Comparison of ENCODE assay signal across 29 cellular contexts in the genomic region with DNA sequence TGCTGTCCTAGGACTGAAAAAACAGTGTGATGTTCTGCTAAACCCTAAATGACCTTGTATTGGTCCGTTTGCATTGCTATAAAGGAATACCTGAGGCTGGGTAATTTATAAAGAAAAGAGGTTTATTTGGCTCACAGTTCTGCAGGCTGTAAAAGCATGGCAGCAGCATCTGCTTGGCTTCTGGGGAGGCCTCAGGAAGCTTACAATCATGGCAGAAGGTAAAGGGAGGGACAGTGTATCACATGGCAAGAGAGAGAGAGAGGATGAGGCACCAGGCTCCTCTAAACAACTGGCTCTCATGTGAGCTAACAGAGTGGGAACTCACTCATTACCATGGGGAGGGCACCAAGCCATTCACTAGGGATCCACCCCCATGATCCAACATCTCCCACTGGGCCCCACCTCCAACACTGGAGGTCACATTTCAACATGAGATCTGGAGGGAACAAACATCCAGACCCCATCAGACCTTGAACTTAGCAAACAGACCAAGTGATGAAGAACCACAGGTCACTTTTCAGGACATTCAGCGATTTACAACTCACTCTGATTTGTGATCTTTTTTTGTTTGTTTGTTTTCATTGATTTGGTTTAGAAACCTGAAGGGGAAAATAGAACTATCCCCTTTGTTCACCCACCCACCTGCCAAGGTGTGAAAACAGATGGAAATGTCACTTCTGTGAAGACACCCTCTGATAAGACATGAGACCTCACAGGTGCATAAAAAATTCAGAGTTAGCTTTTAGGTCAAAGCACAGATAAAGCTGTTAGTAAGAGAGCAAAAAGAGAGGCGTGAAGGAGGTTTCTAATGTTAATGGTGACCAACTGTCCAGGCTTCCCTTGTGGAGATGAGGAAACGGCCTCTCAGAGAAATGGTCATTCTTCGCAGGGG.
"Had no signal": no experiment of that assay in that cellular context is flagged by ENCODE, and none has a peak within 500 bp of the region (broad histone marks: within the 10 kb centered on the region; RNA-seq: fewer than 3 reads in every experiment).

No MANE protein-coding gene starts in this region.

- H3K4me3 Mint-ChIP-seq: natural killer cell; stimulated activated naive B cell treated with anti-CD40 and anti-IgM and Interleukin-4, amounts not matched to agents 10 μg/mL and 1 μg/mL and 100 μg/mL, for 72 hours had no signal

- H3K4me3 ChIP-seq: heart right ventricle, hepatocyte, lower lobe of right lung, pancreas, prostate gland, sigmoid colon, spleen, stomach, suprapubic skin, thoracic aorta, tibial artery, upper lobe of right lung had no signal

- H3K4me1 ChIP-seq: heart right ventricle, lower lobe of right lung, pancreas, prostate gland, stomach, suprapubic skin, tibial artery, upper lobe of right lung had no signal

- H3K36me3 Mint-ChIP-seq: natural killer cell had no signal

- H3K27me3 ChIP-seq: heart right ventricle, hepatocyte, pancreas, sigmoid colon, spleen, stomach, suprapubic skin, tibial artery, upper lobe of right lung had no signal

- H3K27ac Mint-ChIP-seq: natural killer cell; stimulated activated naive B cell treated with anti-CD40 and anti-IgM and Interleukin-4, amounts not matched to agents 10 μg/mL and 1 μg/mL and 100 μg/mL, for 72 hours had no signal

- FAIRE-seq: pancreas, small intestine, urothelium cell line had no signal

- H3K4me1 Mint-ChIP-seq: natural killer cell had no signal

- H3K9me3 Mint-ChIP-seq: natural killer cell had no signal

- H3K79me2 ChIP-seq: hepatocyte had no signal

- H3K9me3 ChIP-seq: heart right ventricle, lower lobe of right lung, pancreas, prostate gland, sigmoid colon, suprapubic skin, thoracic aorta, tibial artery, upper lobe of right lung had no signal

- H3K4me2 ChIP-seq: hepatocyte had no signal

- ATAC-seq: heart right ventricle; left ventricle myocardium superior; lower lobe of right lung; natural killer cell; pancreas; right cardiac atrium; stimulated activated naive B cell treated with anti-CD40 and anti-IgM and Interleukin-4, amounts not matched to agents 10 μg/mL and 1 μg/mL and 100 μg/mL, for 72 hours; stimulated activated naive CD8-positive, alpha-beta T cell treated with anti-CD3 and anti-CD28 coated beads, Interleukin-15, Interleukin-2, amounts not matched to agents 100 U/mL and 50 U/mL, for 24 hours; upper lobe of right lung had no signal

- H3K27ac ChIP-seq: heart right ventricle, hepatocyte, lower lobe of right lung, pancreas, prostate gland, sigmoid colon, spleen, stomach, suprapubic skin, thoracic aorta, tibial artery, upper lobe of right lung had no signal

- DNase-seq: heart right ventricle; islet precursor cell; left ventricle myocardium superior; lower lobe of right lung; mammary epithelial cell; mesenchymal stem cell; natural killer cell; nucleus accumbens; pancreas; posterior cingulate gyrus; retina; right cardiac atrium; sigmoid colon; small intestine; spleen; stimulated activated CD4-positive, alpha-beta T cell treated with anti-CD3 and anti-CD28 coated beads, Interleukin-2, amount 100 ng/mL, for 48 hours; stimulated activated CD4-positive, alpha-beta T cell treated with anti-CD3 and anti-CD28 coated beads, Interleukin-4, amount 100 ng/mL, for 4 hours; stimulated activated CD8-positive, alpha-beta memory T cell treated with anti-CD3 and anti-CD28 coated beads, Interleukin-4, amount 100 ng/mL, for 48 hours; stimulated activated naive B cell treated with anti-CD40 and anti-IgM and Interleukin-4, amounts not matched to agents 10 μg/mL and 1 μg/mL and 100 μg/mL, for 72 hours; stimulated activated naive CD8-positive, alpha-beta T cell treated with anti-CD3 and anti-CD28 coated beads, Interleukin-15, Interleukin-2, amounts not matched to agents 100 U/mL and 50 U/mL, for 24 hours; stomach; tibial artery; trophoblast cell; upper lobe of right lung had no signal

- H3K27me3 Mint-ChIP-seq: stimulated activated naive B cell treated with anti-CD40 and anti-IgM and Interleukin-4, amounts not matched to agents 10 μg/mL and 1 μg/mL and 100 μg/mL, for 72 hours had no signal

- H3K36me3 ChIP-seq: heart right ventricle, lower lobe of right lung, pancreas, prostate gland, sigmoid colon, spleen, stomach, suprapubic skin, thoracic aorta, tibial artery, upper lobe of right lung had no signal

- H2AFZ ChIP-seq: hepatocyte had no signal
